Comparison of ENCODE assay signal across 35 cellular contexts in genomic region chr18:38170845-38171244, GRCh38.
DNase-seq lines count a peak whose midpoint lies in the region; ATAC-seq, FAIRE-seq and TF ChIP-seq lines count a peak whose summit lies in the region.
"Had no signal": no experiment of that assay in that cellular context is flagged by ENCODE, and none has a peak within 500 bp of the region (broad histone marks: within the 10 kb centered on the region; RNA-seq: fewer than 3 reads in every experiment).

No MANE protein-coding gene starts in this region.

- H3K9me3 Mint-ChIP-seq in activated naive CD4-positive, alpha-beta T cell treated with anti-CD3 and anti-CD28 coated beads, Interleukin-2, amount 10 ng/mL, durations not matched to agents 7 days and 5 days, result no peaks in the 10 kb centered on the region
- H3K9me3 Mint-ChIP-seq: CD4-positive, alpha-beta T cell had no signal

- peak in 1 of 2 experiments; percentile 82; a peak in 2 of 4 replicates for TF ChIP-seq EP300 in SK-N-SH (IDR thresholded peaks at IDR 0.05; ENCODE audit: borderline replicate concordance in 1 of 2, low read depth in 1 of 2, low read length in 1 of 2)

- TF ChIP-seq CTCF in SK-N-SH (IDR thresholded peaks at IDR 0.05), result no peak

- H3K4me2 ChIP-seq in SK-N-SH, result no peak overlapping the region
- H3K4me2 ChIP-seq: A549; BLaER1; BLaER1 treated with 17β-estradiol and CSF1 and Interleukin-3, amounts not matched to agents 10 nM and 100 nM had no signal

- H3K36me3 Mint-ChIP-seq in activated naive CD4-positive, alpha-beta T cell treated with anti-CD3 and anti-CD28 coated beads, Interleukin-2, amount 10 ng/mL, durations not matched to agents 7 days and 5 days, result no peaks in the 10 kb centered on the region
- H3K36me3 Mint-ChIP-seq: CD14-positive monocyte; CD4-positive, alpha-beta memory T cell; CD4-positive, CD25-positive, alpha-beta regulatory T cell; CD8-positive, alpha-beta memory T cell; CD8-positive, alpha-beta T cell had no signal

- no peaks in the 10 kb centered on the region for H3K4me1 ChIP-seq in SK-N-SH (ENCODE audit: control insufficient read depth in 1 of 2, insufficient read depth in 2 of 2, low read depth in 1 of 2, low read length in 1 of 2)
- H3K4me1 ChIP-seq: A549; BE2C; BLaER1; BLaER1 treated with 17β-estradiol and CSF1 and Interleukin-3, amounts not matched to agents 10 nM and 100 nM; Caco-2 had no signal

- H3K27ac ChIP-seq in SK-N-SH (ENCODE audit: low read depth in 2 of 2, low read length in 1 of 2), result no peak overlapping the region
- H3K27ac ChIP-seq: 22Rv1; A549; BLaER1; BLaER1 treated with 17β-estradiol and CSF1 and Interleukin-3, amounts not matched to agents 10 nM and 100 nM; C4-2B had no signal

- no peak for TF ChIP-seq RAD21 in SK-N-SH (IDR thresholded peaks at IDR 0.05; ENCODE audit: low read length)

- no peaks in the 10 kb centered on the region for H3K4me1 Mint-ChIP-seq in activated naive CD4-positive, alpha-beta T cell treated with anti-CD3 and anti-CD28 coated beads, Interleukin-2, amount 10 ng/mL, durations not matched to agents 7 days and 5 days
- H3K4me1 Mint-ChIP-seq: B cell; CD14-positive monocyte; CD4-positive, alpha-beta memory T cell; CD4-positive, CD25-positive, alpha-beta regulatory T cell; CD8-positive, alpha-beta memory T cell had no signal

- H3K27me3 Mint-ChIP-seq in activated naive CD4-positive, alpha-beta T cell treated with anti-CD3 and anti-CD28 coated beads, Interleukin-2, amount 10 ng/mL, durations not matched to agents 7 days and 5 days, result no peaks in the 10 kb centered on the region
- H3K27me3 Mint-ChIP-seq: B cell; CD4-positive, alpha-beta memory T cell; CD4-positive, alpha-beta T cell; CD4-positive, CD25-positive, alpha-beta regulatory T cell; CD8-positive, alpha-beta memory T cell had no signal

- no peaks in the 10 kb centered on the region for H3K9me2 ChIP-seq in SK-N-SH

- FAIRE-seq in frontal cortex (lab: Jason Lieb, UNC), result peak; percentile 33
- FAIRE-seq: A204.1, A549, D721Med had no signal

- ATAC-seq in SK-N-SH treated with all-trans-retinoic acid at 6 μM for 48 hours (no peak), HG03139 (IDR thresholded peaks at IDR 0.05; ENCODE audit: unreplicated experiment) (no peak), left lobe of liver (no peak)
- ATAC-seq: A549; CD8-positive, alpha-beta T cell had no signal

- H2AFZ ChIP-seq in SK-N-SH (ENCODE audit: low read depth), result no peak overlapping the region

- no peaks in the 10 kb centered on the region for H4K20me1 ChIP-seq in SK-N-SH (ENCODE audit: insufficient read depth)
- H4K20me1 ChIP-seq: BLaER1; BLaER1 treated with 17β-estradiol and CSF1 and Interleukin-3, amounts not matched to agents 10 nM and 100 nM had no signal

- CTCF ChIA-PET in SK-N-SH (lab: Yijun Ruan, JAX), result no interaction called here
- CTCF ChIA-PET in activated naive CD4-positive, alpha-beta T cell treated with anti-CD3 and anti-CD28 coated beads, Interleukin-2, amount 10 ng/mL, durations not matched to agents 7 days and 5 days (lab: Charles Lee), result no interaction called here

- no peaks in the 10 kb centered on the region for H3F3A ChIP-seq in SK-N-SH (replicated peaks; ENCODE audit: insufficient read depth)

- POLR2A ChIA-PET in SK-N-SH (lab: Yijun Ruan, JAX), result no interaction called here

- DNase-seq in SK-N-SH (peak; percentile 3), frontal cortex (ENCODE audit: low spot score in 2 of 2) (no peak), left lobe of liver (ENCODE audit: low spot score) (no peak)
- no peak for DNase-seq in activated naive CD4-positive, alpha-beta T cell treated with anti-CD3 and anti-CD28 coated beads, Interleukin-2, amount 10 ng/mL, durations not matched to agents 7 days and 5 days
- DNase-seq: 8988T; ACHN; AML-193; BE2C; C1 segment of cervical spinal cord; Caco-2; Calu3; CD4-positive, alpha-beta memory T cell; CD4-positive, alpha-beta T cell; CD4-positive, CD25-positive, alpha-beta regulatory T cell; CD8-positive, alpha-beta memory T cell; CD8-positive, alpha-beta T cell; COR-L47; DMS 273 treated with DMSO at 0.1 percent for 48 hours; DMS153; DMS53; DMS79; DMS79 treated with DMSO at 0.1 percent for 48 hours; DND-41; EL had no signal

- H3K9ac ChIP-seq in SK-N-SH, result no peak overlapping the region
- H3K9ac ChIP-seq: BLaER1; BLaER1 treated with 17β-estradiol and CSF1 and Interleukin-3, amounts not matched to agents 10 nM and 100 nM had no signal

- H3K27me3 ChIP-seq in SK-N-SH (ENCODE audit: insufficient read depth), result no peaks in the 10 kb centered on the region
- H3K27me3 ChIP-seq: BE2C; BLaER1; BLaER1 treated with 17β-estradiol and CSF1 and Interleukin-3, amounts not matched to agents 10 nM and 100 nM had no signal

- H3K4me3 Mint-ChIP-seq in activated naive CD4-positive, alpha-beta T cell treated with anti-CD3 and anti-CD28 coated beads, Interleukin-2, amount 10 ng/mL, durations not matched to agents 7 days and 5 days, result no peak overlapping the region
- H3K4me3 Mint-ChIP-seq: B cell; CD14-positive monocyte; CD4-positive, alpha-beta memory T cell; CD4-positive, alpha-beta T cell; CD4-positive, CD25-positive, alpha-beta regulatory T cell; CD8-positive, alpha-beta memory T cell; CD8-positive, alpha-beta T cell had no signal

- no peaks in the 10 kb centered on the region for H3K36me3 ChIP-seq in SK-N-SH (replicated peaks in 1 of 2; ENCODE audit: control insufficient read depth in 1 of 2, insufficient read depth in 2 of 2, low read length in 1 of 2)
- H3K36me3 ChIP-seq: BE2C; BLaER1; BLaER1 treated with 17β-estradiol and CSF1 and Interleukin-3, amounts not matched to agents 10 nM and 100 nM had no signal

- no peaks in the 10 kb centered on the region for H3K79me2 ChIP-seq in SK-N-SH (ENCODE audit: insufficient read depth)

- H3K9me3 ChIP-seq in SK-N-SH, result peaks cover 7% of the 10 kb centered on the region; the same call in 1 of the 2 replicates
- H3K9me3 ChIP-seq: A549; BE2C; BLaER1; BLaER1 treated with 17β-estradiol and CSF1 and Interleukin-3, amounts not matched to agents 10 nM and 100 nM; Caco-2 had no signal

- no peak overlapping the region for H3K27ac Mint-ChIP-seq in activated naive CD4-positive, alpha-beta T cell treated with anti-CD3 and anti-CD28 coated beads, Interleukin-2, amount 10 ng/mL, durations not matched to agents 7 days and 5 days
- H3K27ac Mint-ChIP-seq: B cell; CD14-positive monocyte; CD4-positive, alpha-beta memory T cell; CD4-positive, alpha-beta T cell; CD4-positive, CD25-positive, alpha-beta regulatory T cell; CD8-positive, alpha-beta memory T cell; CD8-positive, alpha-beta T cell had no signal

- no peak overlapping the region for H3K4me3 ChIP-seq in SK-N-SH (ENCODE audit: low read depth in 2 of 2, low read length in 1 of 2)
- H3K4me3 ChIP-seq: A549; BLaER1; BLaER1 treated with 17β-estradiol and CSF1 and Interleukin-3, amounts not matched to agents 10 nM and 100 nM had no signal

TF ChIP-seq in SK-N-SH, 30 proteins besides CTCF, POLR2A, EP300 and RAD21:
- TF ChIP-seq TAF1 (IDR thresholded peaks at IDR 0.05; ENCODE audit: borderline replicate concordance, low read depth, low read length), result no peak
- TF ChIP-seq RCOR1 (IDR thresholded peaks at IDR 0.05; ENCODE audit: low read length), result peak; percentile 32; the same call in 1 of the 2 replicates

TF ChIP-seq in SK-N-SH treated with all-trans-retinoic acid at 6 μM for 48 hours, 23 proteins besides CTCF, POLR2A, EP300 and RAD21 (continues in another document):
- TF ChIP-seq CREB5 (CRISPR knock-in tag; IDR thresholded peaks at IDR 0.05; ENCODE audit: low read depth) (no peak), GLIS3 (CRISPR knock-in tag; IDR thresholded peaks at IDR 0.05) (no peak), TSHZ2 (CRISPR knock-in tag; IDR thresholded peaks at IDR 0.05) (peak; percentile 48; the same call in 1 of the 2 replicates)
